ENCODE assay signal across 15 cellular contexts in the genomic region with DNA sequence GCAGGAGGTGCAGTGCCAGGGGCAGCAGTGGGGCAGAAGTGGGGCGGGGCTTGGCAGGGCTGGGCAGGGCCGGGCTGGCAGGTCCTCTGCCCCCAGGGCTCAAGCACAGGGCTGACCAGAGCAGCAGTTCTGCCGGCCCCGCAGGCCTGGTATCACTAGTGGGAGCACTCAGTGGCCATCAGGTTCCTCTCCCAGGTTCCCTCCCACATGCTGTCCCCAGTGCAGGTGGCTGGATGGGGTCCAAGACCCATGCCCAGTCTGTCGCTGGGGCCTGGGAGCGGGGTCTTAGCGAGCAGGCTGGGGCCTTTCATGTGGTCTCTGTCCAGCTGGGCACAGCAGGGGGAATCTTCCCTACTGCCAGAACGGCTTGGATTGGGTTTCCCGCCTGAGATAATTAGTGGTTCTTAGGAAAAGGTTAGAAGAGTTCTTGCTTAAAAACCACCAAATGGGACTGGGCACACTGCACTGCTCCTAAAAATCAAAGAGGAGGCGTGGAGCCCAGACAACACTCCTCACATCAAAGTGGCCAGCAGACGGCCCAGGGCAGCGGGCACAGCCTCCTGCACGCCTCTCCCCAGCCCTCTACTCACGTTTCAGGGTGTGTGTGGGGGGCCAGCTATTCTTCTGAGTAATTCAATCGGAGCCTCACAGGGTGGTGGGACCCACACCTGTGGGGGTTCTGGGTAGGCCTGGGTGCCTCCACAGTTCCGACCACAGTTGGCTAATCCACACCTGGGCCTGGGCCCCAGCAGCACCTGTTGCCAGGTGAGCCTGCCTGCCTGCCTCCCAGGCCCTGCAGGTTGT. TPM values are rescaled to one million over a fixed set of nuclear protein-coding genes. Genes with fewer than 3 reads are reported as not detected.
A peak's percentile ranks its signal among the peaks of the same experiment; 100 is the strongest.
DNase-seq lines count a peak whose midpoint lies in the region; ATAC-seq and TF ChIP-seq lines count a peak whose summit lies in the region.
"Had no signal": no experiment of that assay in that cellular context is flagged by ENCODE, and none has a peak within 500 bp of the region (broad histone marks: within the 10 kb centered on the region; RNA-seq: fewer than 3 reads in every experiment).

No MANE protein-coding gene starts in this region.

- no peaks in the 10 kb centered on the region for H4K20me1 ChIP-seq in SK-N-SH (ENCODE audit: insufficient read depth)

- H2AFZ ChIP-seq in SK-N-SH (ENCODE audit: low read depth): no peak overlapping the region

- H3K9ac ChIP-seq in SK-N-SH: no peak overlapping the region

- no peak; the same call in 2 of the 3 replicates for ATAC-seq in SK-N-SH treated with all-trans-retinoic acid at 6 μM for 48 hours
- ATAC-seq in esophagus mucosa: peak; percentile 18
- peak; percentile 13 for ATAC-seq in sciatic nerve

- no peaks in the 10 kb centered on the region for H3K79me2 ChIP-seq in SK-N-SH (ENCODE audit: insufficient read depth)

- H3K27me3 ChIP-seq in SK-N-SH (ENCODE audit: insufficient read depth): no peaks in the 10 kb centered on the region
- H3K27me3 ChIP-seq: cardiac muscle cell, MG63 had no signal

- POLR2A ChIA-PET in SK-N-SH (lab: Yijun Ruan, JAX): interaction anchor here (1.2 kb wide), 1 partner anchor 550 kb away, joined by 3 read pairs; no protein-coding TSS in a partner anchor

- no peaks in the 10 kb centered on the region for H3K9me3 ChIP-seq in SK-N-SH
- H3K9me3 ChIP-seq: MG63 had no signal

- TF ChIP-seq EP300 in SK-N-SH (IDR thresholded peaks at IDR 0.05; ENCODE audit: borderline replicate concordance in 1 of 2, low read depth in 1 of 2, low read length in 1 of 2): no peak

- CTCF ChIA-PET in SK-N-SH (lab: Yijun Ruan, JAX): interaction anchor here (0.7 to 1.7 kb wide), 5 partner anchors 9 to 589 kb away, joined by 3 to 6 read pairs (median 4); no protein-coding TSS in a partner anchor

- intact Hi-C loops in sciatic nerve (cut with DNase I): no loop called here

- 79% methylated on average over 12 of the region's 16 CpGs for WGBS in SK-N-SH (ENCODE audit: low lambda C conversion rate)

- H3F3A ChIP-seq in SK-N-SH (replicated peaks; ENCODE audit: insufficient read depth): peaks cover under 1% of the 10 kb centered on the region

- no peak overlapping the region for H3K4me2 ChIP-seq in SK-N-SH

- H3K27ac ChIP-seq in SK-N-SH (ENCODE audit: low read depth in 2 of 2, low read length in 1 of 2): peak overlapping the region in 1 of 2 experiments; percentile 6; a peak in 1 of 4 replicates
- H3K27ac ChIP-seq: cardiac muscle cell had no signal

- TF ChIP-seq CTCF in SK-N-SH (IDR thresholded peaks at IDR 0.05): no peak

- no peak overlapping the region for H3K4me3 ChIP-seq in SK-N-SH (ENCODE audit: low read depth in 2 of 2, low read length in 1 of 2)
- H3K4me3 ChIP-seq: cardiac muscle cell, MG63 had no signal

- H3K36me3 ChIP-seq in SK-N-SH (replicated peaks in 1 of 2; ENCODE audit: control insufficient read depth in 1 of 2, insufficient read depth in 2 of 2, low read length in 1 of 2): peaks cover 2 to 8% of the 10 kb centered on the region in 2 experiments
- H3K36me3 ChIP-seq: MG63 had no signal

- H3K4me1 ChIP-seq in SK-N-SH (ENCODE audit: control insufficient read depth in 1 of 2, insufficient read depth in 2 of 2, low read depth in 1 of 2, low read length in 1 of 2): peaks cover 0 to 13% of the 10 kb centered on the region in 2 experiments; a peak in 1 of 4 replicates

- peak; percentile 77 for DNase-seq in SK-N-SH
- DNase-seq in NCI-H146 treated with DMSO at 0.1 percent for 48 hours (lab: John Stamatoyannopoulos, UW; ENCODE audit: unreplicated experiment): peak; percentile 17
- DNase-seq in sciatic nerve (ENCODE audit: low spot score): no peak
- no peak for DNase-seq in middle frontal gyrus (ENCODE audit: extremely low spot score, low spot score)
- no peak for DNase-seq in NCI-H2107 treated with DMSO at 0.1 percent for 48 hours (lab: John Stamatoyannopoulos, UW; ENCODE audit: unreplicated experiment)
- no peak for DNase-seq in effector CD8-positive, alpha-beta T cell (lab: John Stamatoyannopoulos, UW)
- DNase-seq: DND-41, MG63, NCI-H2081 treated with DMSO at 0.1 percent for 48 hours, NCI-H748 treated with DMSO at 0.1 percent for 48 hours, retina, SW 1271 had no signal

- no peak for TF ChIP-seq RAD21 in SK-N-SH (IDR thresholded peaks at IDR 0.05; ENCODE audit: low read length)

- H3K9me2 ChIP-seq in SK-N-SH: no peaks in the 10 kb centered on the region

TF ChIP-seq in SK-N-SH, 30 proteins besides CTCF, POLR2A, EP300 and RAD21:
- no peak for TF ChIP-seq GATA2 (CRISPR knock-in tag; IDR thresholded peaks at IDR 0.05)
- TF ChIP-seq RFX5 (IDR thresholded peaks at IDR 0.05; ENCODE audit: low read length): no peak
- no peak for TF ChIP-seq TAF1 (IDR thresholded peaks at IDR 0.05; ENCODE audit: borderline replicate concordance, low read depth, low read length)
- TF ChIP-seq, protein P1, sequence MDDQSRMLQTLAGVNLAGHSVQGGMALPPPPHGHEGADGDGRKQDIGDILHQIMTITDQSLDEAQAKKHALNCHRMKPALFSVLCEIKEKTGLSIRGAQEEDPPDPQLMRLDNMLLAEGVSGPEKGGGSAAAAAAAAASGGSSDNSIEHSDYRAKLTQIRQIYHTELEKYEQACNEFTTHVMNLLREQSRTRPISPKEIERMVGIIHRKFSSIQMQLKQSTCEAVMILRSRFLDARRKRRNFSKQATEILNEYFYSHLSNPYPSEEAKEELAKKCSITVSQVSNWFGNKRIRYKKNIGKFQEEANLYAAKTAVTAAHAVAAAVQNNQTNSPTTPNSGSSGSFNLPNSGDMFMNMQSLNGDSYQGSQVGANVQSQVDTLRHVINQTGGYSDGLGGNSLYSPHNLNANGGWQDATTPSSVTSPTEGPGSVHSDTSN (IDR thresholded peaks at IDR 0.05): no peak
- 0 out of 2 replicates have a peak, but pooled peaks have one; percentile 33 for TF ChIP-seq MXI1 (IDR thresholded peaks at IDR 0.05; ENCODE audit: low read depth, low read length)
TF ChIP-seq in SK-N-SH: peak in this region for 1.

TF ChIP-seq in SK-N-SH treated with all-trans-retinoic acid at 6 μM for 48 hours, 23 proteins besides CTCF, POLR2A, EP300 and RAD21 (continues in another document):
- TF ChIP-seq RARB (CRISPR knock-in tag; IDR thresholded peaks at IDR 0.05): no peak
- no peak for TF ChIP-seq ISL1 (CRISPR knock-in tag; IDR thresholded peaks at IDR 0.05)
- TF ChIP-seq, protein P2, sequence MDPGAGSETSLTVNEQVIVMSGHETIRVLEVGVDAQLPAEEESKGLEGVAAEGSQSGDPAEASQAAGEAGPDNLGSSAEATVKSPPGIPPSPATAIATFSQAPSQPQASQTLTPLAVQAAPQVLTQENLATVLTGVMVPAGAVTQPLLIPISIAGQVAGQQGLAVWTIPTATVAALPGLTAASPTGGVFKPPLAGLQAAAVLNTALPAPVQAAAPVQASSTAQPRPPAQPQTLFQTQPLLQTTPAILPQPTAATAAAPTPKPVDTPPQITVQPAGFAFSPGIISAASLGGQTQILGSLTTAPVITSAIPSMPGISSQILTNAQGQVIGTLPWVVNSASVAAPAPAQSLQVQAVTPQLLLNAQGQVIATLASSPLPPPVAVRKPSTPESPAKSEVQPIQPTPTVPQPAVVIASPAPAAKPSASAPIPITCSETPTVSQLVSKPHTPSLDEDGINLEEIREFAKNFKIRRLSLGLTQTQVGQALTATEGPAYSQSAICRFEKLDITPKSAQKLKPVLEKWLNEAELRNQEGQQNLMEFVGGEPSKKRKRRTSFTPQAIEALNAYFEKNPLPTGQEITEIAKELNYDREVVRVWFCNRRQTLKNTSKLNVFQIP (CRISPR knock-in tag; IDR thresholded peaks at IDR 0.05; ENCODE audit: borderline replicate concordance, low read depth): no peak
- TF ChIP-seq, protein P3, sequence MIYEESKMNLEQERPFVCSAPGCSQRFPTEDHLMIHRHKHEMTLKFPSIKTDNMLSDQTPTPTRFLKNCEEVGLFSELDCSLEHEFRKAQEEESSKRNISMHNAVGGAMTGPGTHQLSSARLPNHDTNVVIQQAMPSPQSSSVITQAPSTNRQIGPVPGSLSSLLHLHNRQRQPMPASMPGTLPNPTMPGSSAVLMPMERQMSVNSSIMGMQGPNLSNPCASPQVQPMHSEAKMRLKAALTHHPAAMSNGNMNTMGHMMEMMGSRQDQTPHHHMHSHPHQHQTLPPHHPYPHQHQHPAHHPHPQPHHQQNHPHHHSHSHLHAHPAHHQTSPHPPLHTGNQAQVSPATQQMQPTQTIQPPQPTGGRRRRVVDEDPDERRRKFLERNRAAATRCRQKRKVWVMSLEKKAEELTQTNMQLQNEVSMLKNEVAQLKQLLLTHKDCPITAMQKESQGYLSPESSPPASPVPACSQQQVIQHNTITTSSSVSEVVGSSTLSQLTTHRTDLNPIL (CRISPR knock-in tag; IDR thresholded peaks at IDR 0.05; ENCODE audit: low read depth): no peak
- TF ChIP-seq BACH2 (CRISPR knock-in tag; IDR thresholded peaks at IDR 0.05; ENCODE audit: borderline replicate concordance): no peak
- TF ChIP-seq, protein P4, sequence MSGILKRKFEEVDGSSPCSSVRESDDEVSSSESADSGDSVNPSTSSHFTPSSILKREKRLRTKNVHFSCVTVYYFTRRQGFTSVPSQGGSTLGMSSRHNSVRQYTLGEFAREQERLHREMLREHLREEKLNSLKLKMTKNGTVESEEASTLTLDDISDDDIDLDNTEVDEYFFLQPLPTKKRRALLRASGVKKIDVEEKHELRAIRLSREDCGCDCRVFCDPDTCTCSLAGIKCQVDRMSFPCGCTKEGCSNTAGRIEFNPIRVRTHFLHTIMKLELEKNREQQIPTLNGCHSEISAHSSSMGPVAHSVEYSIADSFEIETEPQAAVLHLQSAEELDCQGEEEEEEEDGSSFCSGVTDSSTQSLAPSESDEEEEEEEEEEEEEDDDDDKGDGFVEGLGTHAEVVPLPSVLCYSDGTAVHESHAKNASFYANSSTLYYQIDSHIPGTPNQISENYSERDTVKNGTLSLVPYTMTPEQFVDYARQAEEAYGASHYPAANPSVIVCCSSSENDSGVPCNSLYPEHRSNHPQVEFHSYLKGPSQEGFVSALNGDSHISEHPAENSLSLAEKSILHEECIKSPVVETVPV (CRISPR knock-in tag; IDR thresholded peaks at IDR 0.05): no peak
- TF ChIP-seq OSR1 (CRISPR knock-in tag; IDR thresholded peaks at IDR 0.05): no peak
- TF ChIP-seq PPARA (CRISPR knock-in tag; IDR thresholded peaks at IDR 0.05; ENCODE audit: borderline replicate concordance): no peak

RNA-seq across cellular contexts. Expression of a gene that starts 45.6 kb away (rescaled TPM):
- polyA plus RNA-seq in SK-N-SH (2012; rRNA removed): 7.6 and 8.7 TPM in 2 replicates
- polyA plus RNA-seq in SK-N-SH (2012; cell fraction: cytosol; rRNA removed): 3.3 and 4.5 TPM in 2 replicates
- polyA plus RNA-seq in SK-N-SH (2012; cell fraction: nucleus; rRNA removed): 36.5 and 41.4 TPM in 2 replicates
- 6.6 TPM for total RNA-seq in esophagus mucosa
- total RNA-seq in sciatic nerve: 36.2 TPM

Comparison
In these comparisons a context has a peak if more than half of its experiments do, and no peak if none do; other contexts are left out.
1. DNase-seq: peak in SK-N-SH (single experiment) and NCI-H146 treated with DMSO at 0.1 percent for 48 hours (single experiment); none in sciatic nerve (single experiment), middle frontal gyrus (single experiment), NCI-H2107 treated with DMSO at 0.1 percent for 48 hours (single experiment) and effector CD8-positive, alpha-beta T cell (single experiment).